Comparison of ENCODE assay signal across 24 cellular contexts in the genomic region with DNA sequence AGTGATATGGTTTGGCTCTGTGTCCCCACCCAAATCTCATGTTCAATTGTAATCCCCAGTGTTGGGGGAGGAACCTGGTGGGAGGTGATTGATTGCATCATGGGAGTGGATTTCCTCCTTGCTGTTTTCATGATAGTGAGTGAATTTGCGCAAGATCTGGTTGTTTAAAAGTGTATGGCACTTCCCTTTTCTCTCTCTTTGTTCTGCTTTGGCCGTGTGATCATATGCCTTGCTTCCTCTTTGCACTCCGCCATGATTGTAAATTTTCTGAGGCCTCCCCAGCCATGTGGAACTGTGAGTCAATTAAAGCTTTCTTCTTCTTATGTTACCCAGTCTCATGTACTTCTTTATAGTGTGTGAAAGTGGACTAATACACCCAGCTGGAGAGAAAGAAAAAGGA.
DNase-seq lines count a peak whose midpoint lies in the region; ATAC-seq, FAIRE-seq and TF ChIP-seq lines count a peak whose summit lies in the region.
"Had no signal": no experiment of that assay in that cellular context is flagged by ENCODE, and none has a peak within 500 bp of the region (broad histone marks: within the 10 kb centered on the region; RNA-seq: fewer than 3 reads in every experiment).

No MANE protein-coding gene starts in this region.

- no peak for FAIRE-seq in GM12891 (lab: Jason Lieb, UNC)
- FAIRE-seq: GM12892, HTR-8/SVneo had no signal

- no peak overlapping the region for H3K27ac ChIP-seq in endodermal cell (ENCODE audit: low read depth, low read length)
- no peak overlapping the region for H3K27ac ChIP-seq in esophagus muscularis mucosa (replicated peaks in 1 of 4)
- H3K27ac ChIP-seq: Peyer's patch, sigmoid colon had no signal

- TF ChIP-seq POLR2A in GM12891 (IDR thresholded peaks at IDR 0.05; ENCODE audit: low read depth, low read length) (no peak), NB4 (IDR thresholded peaks at IDR 0.05; ENCODE audit: extremely low read depth, insufficient read length) (no peak), esophagus muscularis mucosa (IDR thresholded peaks at IDR 0.05; ENCODE audit: low read depth) (no peak)

- no peak overlapping the region for H3K9ac ChIP-seq in endodermal cell (ENCODE audit: extremely low read depth, low read length, poor library complexity, severe bottlenecking)

- H3K36me3 ChIP-seq in endodermal cell (ENCODE audit: control insufficient read depth, insufficient read depth, low read length) (peaks cover 4% of the 10 kb centered on the region), esophagus muscularis mucosa (no peaks in the 10 kb centered on the region)
- H3K36me3 ChIP-seq: HAP-1, Peyer's patch, sigmoid colon had no signal

- WGBS in endodermal cell (ENCODE audit: insufficient coverage in 1 of 2, insufficient read length in 1 of 2), 2 experiments = 92% methylated on average over 3 of the region's 3 CpGs; no CpG with 5 or more reads in 1 of the 2 experiments
- WGBS in esophagus muscularis mucosa = 63% methylated on average over 3 of the region's 3 CpGs

- peaks cover 52% of the 10 kb centered on the region for H3K9me3 ChIP-seq in endodermal cell (ENCODE audit: control insufficient read depth, low read length)
- H3K9me3 ChIP-seq in esophagus muscularis mucosa = peaks cover 0 to 4% (median 0%) of the 10 kb centered on the region in 4 donors
- H3K9me3 ChIP-seq: HAP-1, mucosa of descending colon, Peyer's patch, sigmoid colon had no signal

- H3K9me3 Mint-ChIP-seq in endodermal cell = peaks cover 25% of the 10 kb centered on the region

- no peak overlapping the region for H3K27ac Mint-ChIP-seq in endodermal cell

- DNase-seq in GM12891 (ENCODE audit: insufficient read length, low spot score) = no peak
- peak; percentile 67 for DNase-seq in NB4 (ENCODE audit: low read depth)
- no peak for DNase-seq in endodermal cell
- DNase-seq in SW 1271 (lab: John Stamatoyannopoulos, UW) = no peak
- no peak for DNase-seq in esophagus muscularis mucosa (ENCODE audit: extremely low spot score)
- DNase-seq in activated CD8-positive, alpha-beta memory T cell treated with anti-CD3 and anti-CD28 coated beads, Interleukin-2, amount 50 U/mL, for 4 hours = no peak
- DNase-seq in RPMI8226 = no peak
- DNase-seq: activated CD4-positive, CD25-positive, alpha-beta regulatory T cell; activated effector memory CD4-positive, alpha-beta T cell treated with Interleukin-2 at 50 U/mL for 16 hours; amniotic stem cell; left cardiac atrium; mucosa of descending colon; NCI-H2029 treated with DMSO at 0.1 percent for 48 hours; NCI-H526; Peyer's patch; sigmoid colon; stimulated activated CD4-positive, alpha-beta T cell treated with anti-CD3 and anti-CD28 coated beads, Interleukin-1b, Interleukin-23, amount 100 ng/mL, for 48 hours; substantia nigra; T-helper 1 cell had no signal

- H3K4me1 Mint-ChIP-seq in endodermal cell = no peaks in the 10 kb centered on the region
- H3K4me1 Mint-ChIP-seq: central memory CD8-positive, alpha-beta T cell had no signal

- no peaks in the 10 kb centered on the region for H3K4me1 ChIP-seq in endodermal cell (ENCODE audit: control insufficient read depth, insufficient read depth, low read length)
- no peaks in the 10 kb centered on the region for H3K4me1 ChIP-seq in esophagus muscularis mucosa
- H3K4me1 ChIP-seq: HAP-1, Peyer's patch, sigmoid colon had no signal

- intact Hi-C loops in esophagus muscularis mucosa (cut with DNase I) = no loop called here

- H3K4me3 Mint-ChIP-seq in endodermal cell = no peak overlapping the region
- H3K4me3 Mint-ChIP-seq: central memory CD8-positive, alpha-beta T cell had no signal

- H3K27me3 ChIP-seq in endodermal cell (ENCODE audit: control insufficient read depth, insufficient read depth, low read length, poor library complexity, severe bottlenecking) (no peaks in the 10 kb centered on the region), esophagus muscularis mucosa (no peaks in the 10 kb centered on the region)
- H3K27me3 ChIP-seq: Peyer's patch, sigmoid colon had no signal

- TF ChIP-seq CTCF in NB4 (IDR thresholded peaks at IDR 0.05; ENCODE audit: low read depth, low read length) (no peak), endodermal cell (conservative IDR thresholded peaks at IDR 0.05) (no peak), esophagus muscularis mucosa (IDR thresholded peaks at IDR 0.05) (no peak)

- peak; percentile 60 for ATAC-seq in HG03060 (IDR thresholded peaks at IDR 0.05; ENCODE audit: low read depth, unreplicated experiment)
- ATAC-seq: left cardiac atrium, mucosa of descending colon had no signal

- H3K27me3 Mint-ChIP-seq in endodermal cell (ENCODE audit: insufficient read depth) = no peaks in the 10 kb centered on the region

- TF ChIP-seq EP300 in esophagus muscularis mucosa (IDR thresholded peaks at IDR 0.05) = no peak

- no peaks in the 10 kb centered on the region for H3K36me3 Mint-ChIP-seq in endodermal cell (ENCODE audit: low read depth)

- H3K4me3 ChIP-seq in NB4 (ENCODE audit: low read depth, low read length) = no peak overlapping the region
- H3K4me3 ChIP-seq in endodermal cell (ENCODE audit: low read length) = peak overlapping the region; percentile 17
- no peak overlapping the region for H3K4me3 ChIP-seq in esophagus muscularis mucosa
- H3K4me3 ChIP-seq: HAP-1, mucosa of descending colon, Peyer's patch, sigmoid colon had no signal

TF ChIP-seq in GM12891, 5 proteins besides CTCF, POLR2A, EP300 and RAD21:
- TF ChIP-seq POLR2AphosphoS5 (IDR thresholded peaks at IDR 0.05; ENCODE audit: low read depth, low read length) (no peak), SPI1 (IDR thresholded peaks at IDR 0.05; ENCODE audit: low read depth, low read length) (peak; percentile 89)
